1 cellular context compared by ENCODE assay signal in the genomic region with DNA sequence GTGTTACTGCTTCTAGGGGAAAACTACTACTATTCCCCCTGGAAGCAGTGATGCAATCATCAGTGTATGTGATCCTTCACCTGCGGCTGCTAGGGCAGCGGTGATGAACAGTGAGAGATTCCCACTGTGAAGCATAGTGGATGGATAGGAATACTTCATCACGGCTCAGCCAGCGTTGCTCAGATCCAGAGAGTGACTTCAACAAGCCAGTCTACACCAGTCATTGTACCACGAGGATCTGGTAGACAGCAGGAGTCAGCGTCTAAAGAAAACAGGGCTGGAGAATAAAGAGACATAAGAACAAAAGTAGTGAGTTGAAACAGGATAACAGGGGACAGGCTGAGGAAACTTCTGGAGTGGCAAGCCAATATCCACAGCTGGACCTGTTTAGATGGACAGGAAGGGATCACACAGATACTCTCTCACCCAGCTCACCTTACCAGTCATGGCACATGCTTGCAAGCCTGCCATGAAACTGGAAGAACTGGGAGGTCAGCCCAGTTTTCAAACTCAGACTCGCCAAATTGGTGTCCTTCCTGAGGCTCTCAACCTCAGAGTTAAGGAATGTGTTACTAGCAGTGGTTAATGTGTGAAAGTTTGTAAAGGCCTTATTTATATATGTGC.
TF ChIP-seq lines count a peak whose summit lies in the region.

No MANE protein-coding gene starts in this region.

TF ChIP-seq in K562, 482 proteins besides CTCF, POLR2A, EP300 and RAD21:
- TF ChIP-seq ATF3 (IDR thresholded peaks at IDR 0.05) (peak; percentile 29; the same call in 1 of the 2 replicates), ATF3 (CRISPR knock-in tag; conservative IDR thresholded peaks at IDR 0.05) (no peak), NONO (IDR thresholded peaks at IDR 0.05; ENCODE audit: low read depth in 2 of 2, low read length in 1 of 2) (no peak), DIDO1 (tag; IDR thresholded peaks at IDR 0.05; ENCODE audit: low read depth) (no peak), TRIM28 (IDR thresholded peaks at IDR 0.05) (no peak), CEBPG (CRISPR knock-in tag; IDR thresholded peaks at IDR 0.05) (no peak), CEBPG (tag; conservative IDR thresholded peaks at IDR 0.05 in 1 of 2, IDR thresholded peaks at IDR 0.05 in 1 of 2) (0 out of 4 replicates have a peak, but pooled peaks of 1 of the 2 experiments have one; percentile 9)
